In genomic region chr19:18521692-18522123, GRCh38 we compare ENCODE assay signal across 2 cellular contexts.
TF ChIP-seq lines count a peak whose summit lies in the region.

Gene ELL, minus strand, starts transcription at chr19:18522070. Its CDS starts 15 bp downstream, at chr19:18522055.

TF ChIP-seq in GM12878, 131 proteins besides CTCF, POLR2A, EP300 and RAD21 (continued from another document and continues in another):
- TF ChIP-seq, protein P1, sequence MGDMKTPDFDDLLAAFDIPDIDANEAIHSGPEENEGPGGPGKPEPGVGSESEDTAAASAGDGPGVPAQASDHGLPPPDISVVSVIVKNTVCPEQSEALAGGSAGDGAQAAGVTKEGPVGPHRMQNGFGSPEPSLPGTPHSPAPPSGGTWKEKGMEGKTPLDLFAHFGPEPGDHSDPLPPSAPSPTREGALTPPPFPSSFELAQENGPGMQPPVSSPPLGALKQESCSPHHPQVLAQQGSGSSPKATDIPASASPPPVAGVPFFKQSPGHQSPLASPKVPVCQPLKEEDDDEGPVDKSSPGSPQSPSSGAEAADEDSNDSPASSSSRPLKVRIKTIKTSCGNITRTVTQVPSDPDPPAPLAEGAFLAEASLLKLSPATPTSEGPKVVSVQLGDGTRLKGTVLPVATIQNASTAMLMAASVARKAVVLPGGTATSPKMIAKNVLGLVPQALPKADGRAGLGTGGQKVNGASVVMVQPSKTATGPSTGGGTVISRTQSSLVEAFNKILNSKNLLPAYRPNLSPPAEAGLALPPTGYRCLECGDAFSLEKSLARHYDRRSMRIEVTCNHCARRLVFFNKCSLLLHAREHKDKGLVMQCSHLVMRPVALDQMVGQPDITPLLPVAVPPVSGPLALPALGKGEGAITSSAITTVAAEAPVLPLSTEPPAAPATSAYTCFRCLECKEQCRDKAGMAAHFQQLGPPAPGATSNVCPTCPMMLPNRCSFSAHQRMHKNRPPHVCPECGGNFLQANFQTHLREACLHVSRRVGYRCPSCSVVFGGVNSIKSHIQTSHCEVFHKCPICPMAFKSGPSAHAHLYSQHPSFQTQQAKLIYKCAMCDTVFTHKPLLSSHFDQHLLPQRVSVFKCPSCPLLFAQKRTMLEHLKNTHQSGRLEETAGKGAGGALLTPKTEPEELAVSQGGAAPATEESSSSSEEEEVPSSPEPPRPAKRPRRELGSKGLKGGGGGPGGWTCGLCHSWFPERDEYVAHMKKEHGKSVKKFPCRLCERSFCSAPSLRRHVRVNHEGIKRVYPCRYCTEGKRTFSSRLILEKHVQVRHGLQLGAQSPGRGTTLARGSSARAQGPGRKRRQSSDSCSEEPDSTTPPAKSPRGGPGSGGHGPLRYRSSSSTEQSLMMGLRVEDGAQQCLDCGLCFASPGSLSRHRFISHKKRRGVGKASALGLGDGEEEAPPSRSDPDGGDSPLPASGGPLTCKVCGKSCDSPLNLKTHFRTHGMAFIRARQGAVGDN (IDR thresholded peaks at IDR 0.05) = no peak
- TF ChIP-seq MYB (IDR thresholded peaks at IDR 0.05; ENCODE audit: borderline replicate concordance, low read depth, low read length) (no peak), BHLHE40 (IDR thresholded peaks at IDR 0.05; ENCODE audit: borderline replicate concordance in 1 of 2, low read depth in 2 of 2, low read length in 1 of 2) (no peak), IKZF2 (IDR thresholded peaks at IDR 0.05) (no peak), STAT1 (conservative IDR thresholded peaks at IDR 0.05) (no peak), HCFC1 (IDR thresholded peaks at IDR 0.05; ENCODE audit: low read length) (no peak; the same call in 1 of the 2 replicates), YBX1 (IDR thresholded peaks at IDR 0.05) (no peak), TARDBP (IDR thresholded peaks at IDR 0.05; ENCODE audit: borderline replicate concordance) (0 out of 2 replicates have a peak, but pooled peaks have one; percentile 29), ATF7 (IDR thresholded peaks at IDR 0.05; ENCODE audit: low read depth) (no peak), NFYA (IDR thresholded peaks at IDR 0.05; ENCODE audit: borderline replicate concordance, low read depth, low read length) (no peak), SPI1 (IDR thresholded peaks at IDR 0.05; ENCODE audit: borderline replicate concordance, insufficient read depth, low read depth, low read length) (no peak), DPF2 (IDR thresholded peaks at IDR 0.05) (0 out of 2 replicates have a peak, but pooled peaks have one; percentile 22), ZNF24 (IDR thresholded peaks at IDR 0.05) (no peak), EGR1 (IDR thresholded peaks at IDR 0.05; ENCODE audit: borderline replicate concordance in 1 of 2, low read depth in 2 of 2, low read length in 2 of 2) (peak in 1 of 2 experiments; percentile 55; a peak in 1 of 3 replicates), RBBP5 (conservative IDR thresholded peaks at IDR 0.05) (no peak), TCF7 (IDR thresholded peaks at IDR 0.05; ENCODE audit: borderline replicate concordance) (no peak), SMAD1 (IDR thresholded peaks at IDR 0.05; ENCODE audit: low read depth, partially characterized antibody) (no peak), JUNB (IDR thresholded peaks at IDR 0.05) (no peak), FOXK2 (IDR thresholded peaks at IDR 0.05) (no peak), ASH2L (IDR thresholded peaks at IDR 0.05; ENCODE audit: borderline replicate concordance, low read depth) (no peak), POLR2AphosphoS2 (IDR thresholded peaks at IDR 0.05; ENCODE audit: low read depth, low read length) (peak; percentile 71; the same call in 1 of the 2 replicates), POU2F2 (IDR thresholded peaks at IDR 0.05; ENCODE audit: borderline replicate concordance, low read depth, low read length) (no peak), HDGF (IDR thresholded peaks at IDR 0.05) (no peak), ZNF274 (IDR thresholded peaks at IDR 0.05; ENCODE audit: insufficient read depth, insufficient read length) (no peak), MAX (IDR thresholded peaks at IDR 0.05; ENCODE audit: low read depth, low read length) (no peak), BRCA1 (IDR thresholded peaks at IDR 0.05; ENCODE audit: low read depth, low read length) (no peak)
- TF ChIP-seq, protein P2, sequence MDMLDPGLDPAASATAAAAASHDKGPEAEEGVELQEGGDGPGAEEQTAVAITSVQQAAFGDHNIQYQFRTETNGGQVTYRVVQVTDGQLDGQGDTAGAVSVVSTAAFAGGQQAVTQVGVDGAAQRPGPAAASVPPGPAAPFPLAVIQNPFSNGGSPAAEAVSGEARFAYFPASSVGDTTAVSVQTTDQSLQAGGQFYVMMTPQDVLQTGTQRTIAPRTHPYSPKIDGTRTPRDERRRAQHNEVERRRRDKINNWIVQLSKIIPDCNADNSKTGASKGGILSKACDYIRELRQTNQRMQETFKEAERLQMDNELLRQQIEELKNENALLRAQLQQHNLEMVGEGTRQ (IDR thresholded peaks at IDR 0.05; ENCODE audit: borderline replicate concordance, low read depth, low read length) = no peak
- TF ChIP-seq, protein P3, sequence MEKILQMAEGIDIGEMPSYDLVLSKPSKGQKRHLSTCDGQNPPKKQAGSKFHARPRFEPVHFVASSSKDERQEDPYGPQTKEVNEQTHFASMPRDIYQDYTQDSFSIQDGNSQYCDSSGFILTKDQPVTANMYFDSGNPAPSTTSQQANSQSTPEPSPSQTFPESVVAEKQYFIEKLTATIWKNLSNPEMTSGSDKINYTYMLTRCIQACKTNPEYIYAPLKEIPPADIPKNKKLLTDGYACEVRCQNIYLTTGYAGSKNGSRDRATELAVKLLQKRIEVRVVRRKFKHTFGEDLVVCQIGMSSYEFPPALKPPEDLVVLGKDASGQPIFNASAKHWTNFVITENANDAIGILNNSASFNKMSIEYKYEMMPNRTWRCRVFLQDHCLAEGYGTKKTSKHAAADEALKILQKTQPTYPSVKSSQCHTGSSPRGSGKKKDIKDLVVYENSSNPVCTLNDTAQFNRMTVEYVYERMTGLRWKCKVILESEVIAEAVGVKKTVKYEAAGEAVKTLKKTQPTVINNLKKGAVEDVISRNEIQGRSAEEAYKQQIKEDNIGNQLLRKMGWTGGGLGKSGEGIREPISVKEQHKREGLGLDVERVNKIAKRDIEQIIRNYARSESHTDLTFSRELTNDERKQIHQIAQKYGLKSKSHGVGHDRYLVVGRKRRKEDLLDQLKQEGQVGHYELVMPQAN (conservative IDR thresholded peaks at IDR 0.05) = peak; percentile 87
- TF ChIP-seq, protein P4, sequence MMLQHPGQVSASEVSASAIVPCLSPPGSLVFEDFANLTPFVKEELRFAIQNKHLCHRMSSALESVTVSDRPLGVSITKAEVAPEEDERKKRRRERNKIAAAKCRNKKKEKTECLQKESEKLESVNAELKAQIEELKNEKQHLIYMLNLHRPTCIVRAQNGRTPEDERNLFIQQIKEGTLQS (IDR thresholded peaks at IDR 0.05; ENCODE audit: borderline replicate concordance, extremely low read depth, low read depth, low read length) = no peak

TF ChIP-seq in HepG2, 621 proteins besides CTCF, POLR2A, EP300 and RAD21 (continued from another document and continues in another):
- TF ChIP-seq, protein P5, sequence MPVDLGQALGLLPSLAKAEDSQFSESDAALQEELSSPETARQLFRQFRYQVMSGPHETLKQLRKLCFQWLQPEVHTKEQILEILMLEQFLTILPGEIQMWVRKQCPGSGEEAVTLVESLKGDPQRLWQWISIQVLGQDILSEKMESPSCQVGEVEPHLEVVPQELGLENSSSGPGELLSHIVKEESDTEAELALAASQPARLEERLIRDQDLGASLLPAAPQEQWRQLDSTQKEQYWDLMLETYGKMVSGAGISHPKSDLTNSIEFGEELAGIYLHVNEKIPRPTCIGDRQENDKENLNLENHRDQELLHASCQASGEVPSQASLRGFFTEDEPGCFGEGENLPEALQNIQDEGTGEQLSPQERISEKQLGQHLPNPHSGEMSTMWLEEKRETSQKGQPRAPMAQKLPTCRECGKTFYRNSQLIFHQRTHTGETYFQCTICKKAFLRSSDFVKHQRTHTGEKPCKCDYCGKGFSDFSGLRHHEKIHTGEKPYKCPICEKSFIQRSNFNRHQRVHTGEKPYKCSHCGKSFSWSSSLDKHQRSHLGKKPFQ (CRISPR knock-in tag; IDR thresholded peaks at IDR 0.05; ENCODE audit: insufficient replicate concordance) = peak; percentile 42
- peak; percentile 29; the same call in 1 of the 2 replicates for TF ChIP-seq ZNF740 (CRISPR knock-in tag; IDR thresholded peaks at IDR 0.05)
- TF ChIP-seq HOXA7 (CRISPR knock-in tag; IDR thresholded peaks at IDR 0.05) = no peak
- TF ChIP-seq TARDBP (CRISPR knock-in tag; IDR thresholded peaks at IDR 0.05) = peak; percentile 23; the same call in 1 of the 2 replicates
- 0 out of 2 replicates have a peak, but pooled peaks have one; percentile 43 for TF ChIP-seq ZNF446 (CRISPR knock-in tag; IDR thresholded peaks at IDR 0.05)
- TF ChIP-seq BRD4 (CRISPR knock-in tag; IDR thresholded peaks at IDR 0.05) = peak; percentile 87; the same call in 1 of the 2 replicates
- TF ChIP-seq, protein P6, sequence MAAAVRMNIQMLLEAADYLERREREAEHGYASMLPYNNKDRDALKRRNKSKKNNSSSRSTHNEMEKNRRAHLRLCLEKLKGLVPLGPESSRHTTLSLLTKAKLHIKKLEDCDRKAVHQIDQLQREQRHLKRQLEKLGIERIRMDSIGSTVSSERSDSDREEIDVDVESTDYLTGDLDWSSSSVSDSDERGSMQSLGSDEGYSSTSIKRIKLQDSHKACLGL (CRISPR knock-in tag; IDR thresholded peaks at IDR 0.05) = peak; percentile 69; the same call in 1 of the 2 replicates
- no peak; the same call in 1 of the 2 replicates for TF ChIP-seq POGK (CRISPR knock-in tag; conservative IDR thresholded peaks at IDR 0.05)
- 0 out of 2 replicates have a peak, but pooled peaks have one; percentile 32 for TF ChIP-seq SP2 (CRISPR knock-in tag; IDR thresholded peaks at IDR 0.05)
- TF ChIP-seq PHF8 (CRISPR knock-in tag; IDR thresholded peaks at IDR 0.05) = peak; percentile 79
- TF ChIP-seq EEA1 (CRISPR knock-in tag; IDR thresholded peaks at IDR 0.05; ENCODE audit: borderline replicate concordance) = peak; percentile 41; the same call in 1 of the 2 replicates
- TF ChIP-seq BORCS8-MEF2B (CRISPR knock-in tag; IDR thresholded peaks at IDR 0.05) = no peak
- TF ChIP-seq ATF4 (CRISPR knock-in tag; IDR thresholded peaks at IDR 0.05) = no peak
- peak; percentile 42; the same call in 1 of the 2 replicates for TF ChIP-seq ZNF235 (CRISPR knock-in tag; IDR thresholded peaks at IDR 0.05; ENCODE audit: borderline replicate concordance)
- peak; percentile 67; the same call in 1 of the 2 replicates for TF ChIP-seq ZNF142 (CRISPR knock-in tag; IDR thresholded peaks at IDR 0.05)
- peak; percentile 55; the same call in 1 of the 2 replicates for TF ChIP-seq MED13 (CRISPR knock-in tag; IDR thresholded peaks at IDR 0.05)
- no peak for TF ChIP-seq ZNF337 (CRISPR knock-in tag; IDR thresholded peaks at IDR 0.05; ENCODE audit: borderline replicate concordance, low read depth)
- TF ChIP-seq ZBTB7B (CRISPR knock-in tag; IDR thresholded peaks at IDR 0.05) = no peak; the same call in 1 of the 2 replicates
- TF ChIP-seq BRCA1 (CRISPR knock-in tag; IDR thresholded peaks at IDR 0.05) = peak; percentile 49; the same call in 1 of the 2 replicates
